In genomic region chr1:179459606-179460206, GRCh38 we compare ENCODE assay signal across 2 cellular contexts.
TF ChIP-seq lines count a peak whose summit lies in the region.

No MANE protein-coding gene starts in this region.

TF ChIP-seq in HEK293, 187 proteins besides CTCF, POLR2A, EP300 and RAD21:
- TF ChIP-seq ZNF366 (tag by site-specific recombination; conservative IDR thresholded peaks at IDR 0.05) (peak; percentile 90), PRDM1 (tag by site-specific recombination; IDR thresholded peaks at IDR 0.05) (peak; percentile 80)

TF ChIP-seq in K562, 482 proteins besides CTCF, POLR2A, EP300 and RAD21:
- TF ChIP-seq ZNF512 (tag; IDR thresholded peaks at IDR 0.05) (peak; percentile 97), LARP7 (IDR thresholded peaks at IDR 0.05) (0 out of 2 replicates have a peak, but pooled peaks have one; percentile 16)
